8 cellular contexts compared by ENCODE assay signal in the genomic region with DNA sequence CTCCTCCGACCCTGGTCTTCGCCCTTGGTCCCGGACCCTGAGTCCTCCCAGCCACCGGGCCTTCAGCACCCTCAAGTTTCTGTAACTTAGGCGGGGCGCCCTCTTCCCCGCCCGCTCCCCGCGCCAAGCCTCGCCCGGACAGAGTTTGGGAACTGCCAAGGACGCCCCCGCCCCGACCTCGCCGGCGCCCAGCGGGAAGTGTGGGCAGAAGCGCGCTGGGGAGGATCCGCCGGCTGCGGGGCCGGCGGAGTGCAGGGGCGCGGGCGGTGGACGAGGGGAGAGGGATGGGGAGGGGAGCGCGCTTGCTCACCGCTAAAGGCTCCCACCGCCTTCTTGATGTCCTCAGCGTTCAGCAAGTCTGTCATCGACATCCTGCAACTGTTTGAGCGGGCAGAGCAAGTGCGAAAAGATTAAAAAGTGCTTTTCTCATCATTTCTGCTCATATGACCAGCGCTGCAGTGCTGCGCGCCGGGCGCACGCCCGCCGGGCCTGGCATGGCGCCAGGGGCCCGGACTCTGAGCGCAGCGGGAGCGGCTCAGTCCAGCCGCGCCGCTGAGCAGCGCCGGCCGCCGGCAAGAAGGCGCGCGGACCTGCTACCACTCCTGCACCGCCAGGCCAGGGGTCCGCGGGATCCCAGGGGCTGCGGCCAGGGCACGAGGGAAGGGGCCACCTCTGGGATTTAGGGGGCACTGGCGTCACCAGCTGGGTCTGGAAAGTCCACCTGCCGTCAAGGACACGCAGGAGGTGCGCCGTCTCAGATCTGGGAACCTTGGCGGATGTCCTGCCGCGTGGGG. TPM values are rescaled to one million over a fixed set of nuclear protein-coding genes. Genes with fewer than 3 reads are reported as not detected.
A peak's percentile ranks its signal among the peaks of the same experiment; 100 is the strongest.
DNase-seq lines count a peak whose midpoint lies in the region; ATAC-seq and TF ChIP-seq lines count a peak whose summit lies in the region.

TSS of gene PVALB (minus strand) at position 401 of the 794 bp plus-strand sequence. CDS start at position 371, 30 bp downstream.

- H3K9me3 ChIP-seq in parathyroid adenoma (ENCODE audit: control insufficient read depth, low read length) = no peaks in the 10 kb centered on the region

- H3K4me3 ChIP-seq in fibroblast of villous mesenchyme (ENCODE audit: low read depth, low read length) (no peak within 1 kb of the TSS), parathyroid adenoma (ENCODE audit: low read depth, low read length) (peak within 1 kb of the TSS; percentile 94)

- H3K4me1 ChIP-seq in parathyroid adenoma = peaks cover 8% of the 10 kb centered on the region

- no peaks in the 10 kb centered on the region for H3K79me2 ChIP-seq in parathyroid adenoma

- no peaks in the 10 kb centered on the region for H3K27me3 ChIP-seq in parathyroid adenoma (ENCODE audit: control insufficient read depth, insufficient read depth, low read length)

- ATAC-seq in GM21526 (IDR thresholded peaks at IDR 0.05; ENCODE audit: low FRiP score, unreplicated experiment) (no peak), HG03469 (IDR thresholded peaks at IDR 0.05; ENCODE audit: unreplicated experiment) (no peak)

- no peaks in the 10 kb centered on the region for H3K36me3 ChIP-seq in parathyroid adenoma (ENCODE audit: control insufficient read depth, insufficient read depth, low read length)

- H3K4me2 ChIP-seq in parathyroid adenoma (ENCODE audit: low read length) = peak within 1 kb of the TSS; percentile 96

- DNase-seq in ELR (ENCODE audit: low read depth) = peak; percentile 27
- DNase-seq in RPMI7951 (ENCODE audit: low read depth) = peak; percentile 23
- DNase-seq in fibroblast of villous mesenchyme (ENCODE audit: low read depth) = peak; percentile 21
- no peak for DNase-seq in stimulated activated CD4-positive, alpha-beta T cell treated with anti-CD3 and anti-CD28 coated beads, Interleukin-4, amount 100 ng/mL, for 1 hour
- DNase-seq in cerebellar nuclear complex (lab: John Stamatoyannopoulos, UW) = no peak

- peak within 1 kb of the TSS; percentile 19 for H3K9ac ChIP-seq in parathyroid adenoma

- TF ChIP-seq CTCF in fibroblast of villous mesenchyme (IDR thresholded peaks at IDR 0.05; ENCODE audit: insufficient read depth, low read depth, low read length) = no peak
- no peak for TF ChIP-seq CTCF in parathyroid adenoma (IDR thresholded peaks at IDR 0.05)

- H3K27ac ChIP-seq in parathyroid adenoma = peak within 1 kb of the TSS; percentile 85

- H2AFZ ChIP-seq in parathyroid adenoma = peak within 1 kb of the TSS; percentile 68

RNA-seq across cellular contexts. Expression of gene PVALB, which starts in this region (rescaled TPM):
- total RNA-seq in RPMI7951 (2014; rRNA removed; shearing (Covaris generic)) = not detected in 2 replicates
- total RNA-seq in fibroblast of villous mesenchyme = not detected in 2 replicates

Comparison
In these comparisons a context has a peak if more than half of its experiments do, and no peak if none do; other contexts are left out.
1. Peak in DNase-seq in RPMI7951; RNA of the gene not detected or under 1 TPM.
2. Peak in DNase-seq in fibroblast of villous mesenchyme; RNA of the gene not detected or under 1 TPM.